ENCODE assay signal across 1 cellular context in the genomic region with DNA sequence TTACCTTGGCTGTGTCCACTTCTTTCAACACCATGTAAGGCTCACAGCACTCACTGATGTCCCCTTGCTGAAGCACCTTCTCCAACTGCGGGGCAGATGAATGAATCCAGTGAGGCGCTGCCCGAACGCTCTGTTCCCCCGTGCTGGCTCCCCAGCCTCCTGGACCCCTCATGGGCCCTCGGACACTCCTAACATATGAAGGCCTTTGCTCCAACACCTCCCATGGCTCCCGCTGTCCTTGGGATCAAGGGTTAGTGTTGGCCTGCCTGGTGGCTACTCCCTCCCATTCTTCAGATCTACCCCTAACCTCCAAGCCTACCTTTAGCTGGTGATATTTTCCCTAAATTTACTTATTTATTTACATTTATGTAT.
TF ChIP-seq lines count a peak whose summit lies in the region.

No MANE protein-coding gene starts in this region.

TF ChIP-seq in IMR-90, 13 proteins besides CTCF, POLR2A, EP300 and RAD21:
- TF ChIP-seq BHLHE40 (IDR thresholded peaks at IDR 0.05; ENCODE audit: low read depth, low read length), result no peak
- TF ChIP-seq MXI1 (IDR thresholded peaks at IDR 0.05; ENCODE audit: borderline replicate concordance, low read depth, low read length), result no peak
- TF ChIP-seq RFX5 (IDR thresholded peaks at IDR 0.05; ENCODE audit: low read depth, low read length), result no peak
- no peak for TF ChIP-seq RCOR1 (IDR thresholded peaks at IDR 0.05; ENCODE audit: insufficient replicate concordance, low read length)
- TF ChIP-seq, protein P1, sequence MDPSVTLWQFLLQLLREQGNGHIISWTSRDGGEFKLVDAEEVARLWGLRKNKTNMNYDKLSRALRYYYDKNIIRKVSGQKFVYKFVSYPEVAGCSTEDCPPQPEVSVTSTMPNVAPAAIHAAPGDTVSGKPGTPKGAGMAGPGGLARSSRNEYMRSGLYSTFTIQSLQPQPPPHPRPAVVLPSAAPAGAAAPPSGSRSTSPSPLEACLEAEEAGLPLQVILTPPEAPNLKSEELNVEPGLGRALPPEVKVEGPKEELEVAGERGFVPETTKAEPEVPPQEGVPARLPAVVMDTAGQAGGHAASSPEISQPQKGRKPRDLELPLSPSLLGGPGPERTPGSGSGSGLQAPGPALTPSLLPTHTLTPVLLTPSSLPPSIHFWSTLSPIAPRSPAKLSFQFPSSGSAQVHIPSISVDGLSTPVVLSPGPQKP (IDR thresholded peaks at IDR 0.05; ENCODE audit: borderline replicate concordance, low read depth, low read length), result no peak
- TF ChIP-seq MAZ (IDR thresholded peaks at IDR 0.05; ENCODE audit: borderline replicate concordance, low read depth, low read length), result no peak
- no peak for TF ChIP-seq NFE2L2 (IDR thresholded peaks at IDR 0.05; ENCODE audit: low read depth, low read length)
- TF ChIP-seq, protein P2, sequence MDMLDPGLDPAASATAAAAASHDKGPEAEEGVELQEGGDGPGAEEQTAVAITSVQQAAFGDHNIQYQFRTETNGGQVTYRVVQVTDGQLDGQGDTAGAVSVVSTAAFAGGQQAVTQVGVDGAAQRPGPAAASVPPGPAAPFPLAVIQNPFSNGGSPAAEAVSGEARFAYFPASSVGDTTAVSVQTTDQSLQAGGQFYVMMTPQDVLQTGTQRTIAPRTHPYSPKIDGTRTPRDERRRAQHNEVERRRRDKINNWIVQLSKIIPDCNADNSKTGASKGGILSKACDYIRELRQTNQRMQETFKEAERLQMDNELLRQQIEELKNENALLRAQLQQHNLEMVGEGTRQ (IDR thresholded peaks at IDR 0.05; ENCODE audit: low read depth, low read length), result no peak
- TF ChIP-seq MAFK (IDR thresholded peaks at IDR 0.05; ENCODE audit: low read depth, low read length), result no peak
TF ChIP-seq in IMR-90: peak in this region for 0.
